ENCODE assay signal across 17 cellular contexts in the genomic region with DNA sequence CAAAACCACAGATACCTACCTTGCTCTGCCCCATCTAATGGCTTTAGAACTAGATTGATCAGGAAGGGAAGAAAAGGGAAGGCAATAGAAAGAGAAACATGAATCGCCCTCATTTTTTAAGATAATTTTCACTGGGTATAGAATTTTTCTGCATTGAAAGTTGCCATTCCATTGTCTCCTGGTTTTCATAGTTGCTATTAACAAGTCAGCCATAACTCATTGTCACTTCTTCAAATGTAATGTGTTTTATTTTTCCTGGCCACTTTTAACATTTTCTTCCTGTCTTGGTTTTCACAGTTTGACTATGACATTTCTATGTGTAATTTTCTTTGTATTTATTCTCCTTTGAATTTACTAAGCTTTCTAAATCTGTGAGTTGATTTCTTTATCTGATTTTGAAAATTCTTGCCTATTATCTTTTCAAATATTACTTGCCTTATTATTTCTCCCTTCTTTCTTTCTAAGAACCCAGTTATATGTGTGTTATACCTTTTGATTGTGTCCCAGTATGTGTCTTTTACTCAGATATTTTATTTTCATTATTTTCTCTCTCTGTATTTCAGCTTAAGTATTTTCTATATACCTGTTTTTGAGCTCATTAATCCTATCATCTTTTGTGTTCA.
DNase-seq lines count a peak whose midpoint lies in the region; ATAC-seq and TF ChIP-seq lines count a peak whose summit lies in the region.
"Had no signal": no experiment of that assay in that cellular context is flagged by ENCODE, and none has a peak within 500 bp of the region (broad histone marks: within the 10 kb centered on the region; RNA-seq: fewer than 3 reads in every experiment).

No MANE protein-coding gene starts in this region.

- TF ChIP-seq CTCF in choroid plexus epithelial cell (conservative IDR thresholded peaks at IDR 0.05; ENCODE audit: low read depth, low read length) = no peak

- no peak for ATAC-seq in HG02798 (IDR thresholded peaks at IDR 0.05; ENCODE audit: poor library complexity, unreplicated experiment)
- ATAC-seq: Right ventricle myocardium inferior had no signal

- no peak overlapping the region for H3K4me3 ChIP-seq in choroid plexus epithelial cell (ENCODE audit: low read depth, low read length)
- H3K4me3 ChIP-seq: BLaER1, SK-N-MC had no signal

- DNase-seq in Caki2 (ENCODE audit: low read depth) = peak; percentile 23
- DNase-seq in ELR (ENCODE audit: low read depth) = peak; percentile 36
- DNase-seq in OCI-M1 (lab: John Stamatoyannopoulos, UW) = peak; percentile 5
- DNase-seq in choroid plexus epithelial cell (ENCODE audit: low read depth) = peak; percentile 18
- no peak for DNase-seq in KBM-7
- no peak for DNase-seq in GF-D8 (lab: John Stamatoyannopoulos, UW)
- DNase-seq: CD8-positive, alpha-beta memory T cell; Karpas-422; NCI-H1417 treated with DMSO at 0.1 percent for 48 hours; NCI-H2029; NCI-H345; NCI-H526 treated with DMSO at 0.1 percent for 48 hours; T-helper 2 cell had no signal

- in situ Hi-C loops in Caki2 (cut with HindIII; ENCODE audit: low pct_unique_long_range_greater_than_20kb, low sequenced_read_pairs) (no loop called here), KBM-7 (cut with MboI; ENCODE audit: low pct_unique_long_range_greater_than_20kb, low sequenced_read_pairs) (no loop called here)

Comparison
In these comparisons a context has a peak if more than half of its experiments do, and no peak if none do; other contexts are left out.
1. DNase-seq: peak in Caki2 (single experiment), ELR (single experiment), OCI-M1 (single experiment) and choroid plexus epithelial cell (single experiment); none in KBM-7 (single experiment) and GF-D8 (single experiment).